In the genomic region with DNA sequence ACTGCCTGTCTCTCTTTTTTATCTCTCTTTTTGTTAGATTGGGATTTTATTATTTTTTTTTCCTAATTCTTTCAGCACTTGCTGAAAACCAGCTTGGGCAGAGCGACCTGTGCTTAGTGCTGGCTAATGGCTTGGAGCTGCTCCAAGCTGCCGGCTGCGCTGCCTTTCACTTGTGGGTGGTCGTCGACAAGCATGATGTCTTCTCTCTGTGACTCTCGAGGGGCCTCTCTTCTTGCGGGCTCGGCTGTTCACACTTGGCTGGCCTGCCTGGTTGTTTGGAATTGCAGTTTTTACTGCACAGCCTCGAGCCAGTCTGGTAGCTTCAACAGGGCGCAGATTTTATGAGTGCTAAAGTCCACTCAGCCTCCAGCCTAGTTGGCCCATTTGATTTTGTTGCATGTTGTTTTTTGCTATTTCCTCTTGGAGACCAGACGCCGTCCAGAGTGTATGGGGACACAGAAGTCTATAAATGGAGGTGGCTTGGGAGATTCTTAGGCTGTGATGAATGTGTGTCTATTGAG, we compare ENCODE assay signal across 10 cellular contexts. TPM values are rescaled to one million over a fixed set of nuclear protein-coding genes. Genes with fewer than 3 reads are reported as not detected.
DNase-seq lines count a peak whose midpoint lies in the region; ATAC-seq and TF ChIP-seq lines count a peak whose summit lies in the region.
"Had no signal": no experiment of that assay in that cellular context is flagged by ENCODE, and none has a peak within 500 bp of the region (broad histone marks: within the 10 kb centered on the region; RNA-seq: fewer than 3 reads in every experiment).

No MANE protein-coding gene starts in this region.

- H3K4me1 Mint-ChIP-seq in chondrocyte (ENCODE audit: low read depth), result peaks cover 79% of the 10 kb centered on the region
- H3K4me1 Mint-ChIP-seq in naive thymus-derived CD8-positive, alpha-beta T cell, result peaks cover 19 to 42% (median 29%) of the 10 kb centered on the region in 4 donors

- H3K27ac ChIP-seq in mucosa of rectum (ENCODE audit: low read depth in 2 of 2, low read length in 2 of 2) (peak overlapping the region; percentile 91 to 93), tibial artery (peak overlapping the region; percentile 82 to 97)

- H3K9me3 Mint-ChIP-seq in chondrocyte (ENCODE audit: low read depth), result no peaks in the 10 kb centered on the region
- H3K9me3 Mint-ChIP-seq in naive thymus-derived CD8-positive, alpha-beta T cell, result no peaks in the 10 kb centered on the region
- H3K9me3 Mint-ChIP-seq: activated T-helper 17 cell treated with anti-CD3 and anti-CD28 coated beads, Interleukin-2, amount 50 U/mL, for 72 hours had no signal

- ATAC-seq in GM18870 (IDR thresholded peaks at IDR 0.05; ENCODE audit: unreplicated experiment) (no peak), GM18519 (IDR thresholded peaks at IDR 0.05; ENCODE audit: low FRiP score, unreplicated experiment) (no peak)
- no peak for ATAC-seq in activated CD4-positive, CD25-positive, alpha-beta regulatory T cell treated with anti-CD3 and anti-CD28 coated beads, Interleukin-2, amount 50 U/mL, for 24 hours
- no peak for ATAC-seq in naive thymus-derived CD8-positive, alpha-beta T cell
- ATAC-seq: activated T-helper 17 cell treated with anti-CD3 and anti-CD28 coated beads, Interleukin-2, amount 50 U/mL, for 72 hours had no signal

- H3K9ac ChIP-seq in mucosa of rectum (ENCODE audit: low read depth in 1 of 2, low read length in 2 of 2), result peak overlapping the region; percentile 47 to 66

- no peak overlapping the region for H3K4me3 Mint-ChIP-seq in chondrocyte (ENCODE audit: unreplicated experiment)
- no peak overlapping the region for H3K4me3 Mint-ChIP-seq in naive thymus-derived CD8-positive, alpha-beta T cell
- H3K4me3 Mint-ChIP-seq: activated T-helper 17 cell treated with anti-CD3 and anti-CD28 coated beads, Interleukin-2, amount 50 U/mL, for 72 hours had no signal

- H3K27ac Mint-ChIP-seq in chondrocyte (ENCODE audit: unreplicated experiment), result peak overlapping the region; percentile 99
- peak overlapping the region in 4 of 10 donors; percentile 35 to 66 (median 48) for H3K27ac Mint-ChIP-seq in naive thymus-derived CD8-positive, alpha-beta T cell
- H3K27ac Mint-ChIP-seq: activated T-helper 17 cell treated with anti-CD3 and anti-CD28 coated beads, Interleukin-2, amount 50 U/mL, for 72 hours had no signal

- H3K27me3 Mint-ChIP-seq in chondrocyte (ENCODE audit: low read depth), result no peaks in the 10 kb centered on the region
- H3K27me3 Mint-ChIP-seq in naive thymus-derived CD8-positive, alpha-beta T cell, result no peaks in the 10 kb centered on the region
- H3K27me3 Mint-ChIP-seq: activated T-helper 17 cell treated with anti-CD3 and anti-CD28 coated beads, Interleukin-2, amount 50 U/mL, for 72 hours had no signal

- H3K4me1 ChIP-seq in mucosa of rectum (ENCODE audit: control insufficient read depth in 2 of 2, insufficient read depth in 2 of 2, low read length in 2 of 2) (peaks cover 74 to 94% of the 10 kb centered on the region in 2 donors), tibial artery (peaks cover 4 to 100% (median 95%) of the 10 kb centered on the region in 4 donors)

- peaks cover 7 to 12% of the 10 kb centered on the region in 2 donors for H3K36me3 ChIP-seq in mucosa of rectum (ENCODE audit: control insufficient read depth in 2 of 2, insufficient read depth in 2 of 2, low read length in 2 of 2)
- peaks cover 0 to 14% (median 2%) of the 10 kb centered on the region in 3 donors for H3K36me3 ChIP-seq in tibial artery

- POLR2A ChIA-PET in naive thymus-derived CD8-positive, alpha-beta T cell (lab: Charles Lee), result interaction anchor here (0.6 to 1.0 kb wide), 3 partner anchors 18 to 52 kb away, joined by 3 to 7 read pairs (median 3); no protein-coding TSS in a partner anchor

- intact Hi-C loops in tibial artery (cut with DNase I; ENCODE audit: low total_unique reads), result no loop called here

- no peaks in the 10 kb centered on the region for H3K9me3 ChIP-seq in mucosa of rectum (ENCODE audit: control insufficient read depth in 2 of 2, low read length in 2 of 2)
- H3K9me3 ChIP-seq in tibial artery, result no peaks in the 10 kb centered on the region

- H3K36me3 Mint-ChIP-seq in chondrocyte (ENCODE audit: low read depth), result no peaks in the 10 kb centered on the region
- peaks cover 0 to 63% (median 8%) of the 10 kb centered on the region in 3 donors for H3K36me3 Mint-ChIP-seq in naive thymus-derived CD8-positive, alpha-beta T cell

- DNase-seq in NCI-H1694 (lab: John Stamatoyannopoulos, UW) (peak; percentile 25), chondrocyte (ENCODE audit: low spot score) (peak; percentile 40), tibial artery (peak in 1 of 2 donors; percentile 78)
- DNase-seq in naive thymus-derived CD8-positive, alpha-beta T cell, result no peak
- DNase-seq: NCI-H146 had no signal

- H3K4me3 ChIP-seq in mucosa of rectum (ENCODE audit: low read length in 2 of 2) (peak overlapping the region; percentile 37 to 38), tibial artery (no peak overlapping the region)

- H3K27me3 ChIP-seq in mucosa of rectum (ENCODE audit: control insufficient read depth in 2 of 2, insufficient read depth in 2 of 2, low read length in 2 of 2) (no peaks in the 10 kb centered on the region), tibial artery (no peaks in the 10 kb centered on the region)

- TF ChIP-seq CTCF in chondrocyte (IDR thresholded peaks at IDR 0.05) (no peak), tibial artery (IDR thresholded peaks at IDR 0.05) (no peak)

RNA-seq across cellular contexts. Expression of gene TPCN1, which starts 18.6 kb away (rescaled TPM):
- total RNA-seq in chondrocyte, result 35.9 to 40.0 TPM (median 37.7 TPM) in 3 replicates
- total RNA-seq in naive thymus-derived CD8-positive, alpha-beta T cell, result 10 to 100 TPM; 81.2 to 83.0 TPM
- 10 to 100 TPM in 2 of 3 donors, 1 to 10 TPM in 1; 6.7 to 16.5 (median 11.0) TPM for polyA plus RNA-seq in naive thymus-derived CD8-positive, alpha-beta T cell

RNA-seq across cellular contexts. Expression of gene RITA1, which starts 54.4 kb away (rescaled TPM):
- 15.5 to 20.2 TPM (median 16.7 TPM) in 3 replicates for total RNA-seq in chondrocyte
- total RNA-seq in naive thymus-derived CD8-positive, alpha-beta T cell, result 10 to 100 TPM; 12.8 to 17.1 TPM
- 10 to 100 TPM; 22.9 to 26.2 (median 24.6) TPM for polyA plus RNA-seq in naive thymus-derived CD8-positive, alpha-beta T cell

RNA-seq across cellular contexts. Expression of gene DDX54, which starts 54.6 kb away (rescaled TPM):
- total RNA-seq in chondrocyte, result 44.2 to 52.7 TPM (median 44.6 TPM) in 3 replicates
- 10 to 100 TPM; 76.1 to 81.8 TPM for total RNA-seq in naive thymus-derived CD8-positive, alpha-beta T cell
- 10 to 100 TPM; 17.9 to 38.2 (median 24.3) TPM for polyA plus RNA-seq in naive thymus-derived CD8-positive, alpha-beta T cell

Comparison
In these comparisons a context has a peak if more than half of its experiments do, and no peak if none do; other contexts are left out.
1. DNase-seq: peak in NCI-H1694 (single experiment) and chondrocyte (single experiment); none in naive thymus-derived CD8-positive, alpha-beta T cell (0 of 10).
2. H3K4me3 ChIP-seq: peak in mucosa of rectum (2 of 2); none in tibial artery (0 of 2).